8 cellular contexts compared by ENCODE assay signal in genomic region chr11:65445604-65446445, GRCh38. TPM values are rescaled to one million over a fixed set of nuclear protein-coding genes. Genes with fewer than 3 reads are reported as not detected.
DNase-seq lines count a peak whose midpoint lies in the region; ATAC-seq and TF ChIP-seq lines count a peak whose summit lies in the region.

No MANE protein-coding gene starts in this region.

- no peak overlapping the region for H3K4me3 Mint-ChIP-seq in activated CD4-positive, alpha-beta T cell treated with anti-CD3 and anti-CD28 coated beads for 36 hours

- H3K36me3 Mint-ChIP-seq in activated CD4-positive, alpha-beta T cell treated with anti-CD3 and anti-CD28 coated beads for 36 hours (ENCODE audit: low read depth) = peaks cover 19% of the 10 kb centered on the region

- no peak for ATAC-seq in activated CD4-positive, alpha-beta T cell treated with anti-CD3 and anti-CD28 coated beads for 36 hours
- ATAC-seq in left lobe of liver (peak; percentile 11), thoracic aorta (ENCODE audit: insufficient number of reproducible peaks, low FRiP score, low read depth) (no peak), HG03439 (IDR thresholded peaks at IDR 0.05; ENCODE audit: unreplicated experiment) (no peak)

- H3K4me1 ChIP-seq in thoracic aorta (ENCODE audit: control insufficient read depth in 1 of 2, low read depth in 2 of 2) = peaks cover 5 to 45% of the 10 kb centered on the region in 2 donors

- intact Hi-C loops in activated CD4-positive, alpha-beta T cell treated with anti-CD3 and anti-CD28 coated beads for 36 hours (cut with DNase I, micrococcal nuclease) = no loop called here

- CTCF ChIA-PET in activated CD4-positive, alpha-beta T cell treated with anti-CD3 and anti-CD28 coated beads for 36 hours (lab: Charles Lee) = interaction anchor here (0.5 to 1.6 kb wide), 3 partner anchors 27 to 56 kb away, joined by 3 read pairs; no protein-coding TSS in a partner anchor

- peak overlapping the region; percentile 51 to 57 for H3K27ac ChIP-seq in thoracic aorta

- H3K9me3 Mint-ChIP-seq in activated CD4-positive, alpha-beta T cell treated with anti-CD3 and anti-CD28 coated beads for 36 hours (ENCODE audit: low read depth) = no peaks in the 10 kb centered on the region

- H3K4me1 Mint-ChIP-seq in activated CD4-positive, alpha-beta T cell treated with anti-CD3 and anti-CD28 coated beads for 36 hours = peaks cover 21% of the 10 kb centered on the region

- H3K27me3 ChIP-seq in thoracic aorta (replicated peaks; ENCODE audit: insufficient read depth) = no peaks in the 10 kb centered on the region

- POLR2A ChIA-PET in activated CD4-positive, alpha-beta T cell treated with anti-CD3 and anti-CD28 coated beads for 36 hours (lab: Charles Lee) = interaction anchor here (1.5 kb wide), 1 partner anchor 53 kb away, joined by 6 read pairs; the partner anchor contains the start of gene MALAT1

- H3K27ac Mint-ChIP-seq in activated CD4-positive, alpha-beta T cell treated with anti-CD3 and anti-CD28 coated beads for 36 hours = peak overlapping the region; percentile 37

- peak; percentile 22 for DNase-seq in activated CD4-positive, alpha-beta T cell treated with anti-CD3 and anti-CD28 coated beads for 36 hours
- no peak for DNase-seq in activated CD4-positive, alpha-beta T cell treated with anti-CD3 and anti-CD28 coated beads, Interleukin-2, amount 50 U/mL, for 4 hours
- DNase-seq in amniotic epithelial cell (ENCODE audit: low read depth) (peak; percentile 62), left lobe of liver (ENCODE audit: low spot score) (peak; percentile 71), thoracic aorta (ENCODE audit: low spot score) (no peak), NCI-H1105 treated with DMSO at 0.1 percent for 48 hours (lab: John Stamatoyannopoulos, UW) (no peak), SIG-M5 treated with dmso at 0.1 percent for 504 hours (lab: John Stamatoyannopoulos, UW; ENCODE audit: unreplicated experiment) (no peak)

- no peak for TF ChIP-seq CTCF in thoracic aorta (IDR thresholded peaks at IDR 0.05)

- H3K9me3 ChIP-seq in thoracic aorta = no peaks in the 10 kb centered on the region

- no peaks in the 10 kb centered on the region for H3K27me3 Mint-ChIP-seq in activated CD4-positive, alpha-beta T cell treated with anti-CD3 and anti-CD28 coated beads for 36 hours

- H3K4me3 ChIP-seq in thoracic aorta = no peak overlapping the region

- H3K36me3 ChIP-seq in thoracic aorta = peaks cover 19% of the 10 kb centered on the region

RNA-seq across cellular contexts. Expression of gene NEAT1, which starts 23.2 kb away (rescaled TPM):
- 100 to 1,000 TPM; 435 to 569 TPM for total RNA-seq in activated CD4-positive, alpha-beta T cell treated with anti-CD3 and anti-CD28 coated beads for 36 hours
- total RNA-seq in left lobe of liver (766 TPM), thoracic aorta (1,000 to 10,000 TPM in 1 of 2 donors, 100 to 1,000 TPM in 1; 848 to 1,659 TPM)

RNA-seq across cellular contexts. Expression of gene MALAT1, which starts 53.0 kb away (rescaled TPM):
- total RNA-seq in activated CD4-positive, alpha-beta T cell treated with anti-CD3 and anti-CD28 coated beads for 36 hours = 1,000 to 10,000 TPM; 7,016 to 9,748 TPM
- total RNA-seq in left lobe of liver = 2,761 TPM
- over 10,000 TPM; 20,776 to 38,952 TPM for total RNA-seq in thoracic aorta

RNA-seq across cellular contexts. Expression of gene FRMD8, which starts 59.4 kb away (rescaled TPM):
- 10 to 100 TPM; 32.7 to 37.5 TPM for total RNA-seq in activated CD4-positive, alpha-beta T cell treated with anti-CD3 and anti-CD28 coated beads for 36 hours
- total RNA-seq in left lobe of liver (9.3 TPM), thoracic aorta (10 to 100 TPM; 45.2 to 45.9 TPM)

Comparison
In these comparisons a context has a peak if more than half of its experiments do, and no peak if none do; other contexts are left out.
1. DNase-seq: peak in activated CD4-positive, alpha-beta T cell treated with anti-CD3 and anti-CD28 coated beads for 36 hours (single experiment), amniotic epithelial cell (single experiment) and left lobe of liver (single experiment); none in activated CD4-positive, alpha-beta T cell treated with anti-CD3 and anti-CD28 coated beads, Interleukin-2, amount 50 U/mL, for 4 hours (0 of 2), thoracic aorta (single experiment), NCI-H1105 treated with DMSO at 0.1 percent for 48 hours (single experiment) and SIG-M5 treated with dmso at 0.1 percent for 504 hours (single experiment).